In genomic region chr2:54588244-54588899, GRCh38 we compare ENCODE assay signal across 10 cellular contexts.
A peak's percentile ranks its signal among the peaks of the same experiment; 100 is the strongest.
DNase-seq lines count a peak whose midpoint lies in the region; ATAC-seq and TF ChIP-seq lines count a peak whose summit lies in the region.
"Had no signal": no experiment of that assay in that cellular context is flagged by ENCODE, and none has a peak within 500 bp of the region (broad histone marks: within the 10 kb centered on the region; RNA-seq: fewer than 3 reads in every experiment).

No MANE protein-coding gene starts in this region.

- no peak overlapping the region for H2AFZ ChIP-seq in DND-41 (ENCODE audit: low read depth, low read length)

- no peaks in the 10 kb centered on the region for H3K27me3 Mint-ChIP-seq in activated CD4-positive, alpha-beta memory T cell treated with anti-CD3 and anti-CD28 coated beads for 36 hours

- H3K4me1 ChIP-seq in DND-41 (ENCODE audit: insufficient read depth, low read length), result peaks cover 35% of the 10 kb centered on the region
- peaks cover 17 to 50% of the 10 kb centered on the region in 2 donors for H3K4me1 ChIP-seq in lung (ENCODE audit: control insufficient read depth in 2 of 2, insufficient read depth in 2 of 2, low read length in 2 of 2)

- intact Hi-C loops in activated CD4-positive, alpha-beta memory T cell treated with anti-CD3 and anti-CD28 coated beads for 36 hours (cut with micrococcal nuclease), result loop anchor here (5.0 kb wide), 1 partner anchor 49 kb away; no protein-coding TSS in a partner anchor

- peak; percentile 53; the same call in 2 of the 3 replicates for ATAC-seq in DND-41 (ENCODE audit: insufficient read depth, low read depth)
- ATAC-seq in GM21423 (IDR thresholded peaks at IDR 0.05; ENCODE audit: unreplicated experiment), result peak; percentile 35
- no peak for ATAC-seq in lung (ENCODE audit: insufficient read depth, low FRiP score)
- no peak for ATAC-seq in HG03039 (IDR thresholded peaks at IDR 0.05; ENCODE audit: unreplicated experiment)
- no peak for ATAC-seq in esophagus mucosa

- no peaks in the 10 kb centered on the region for H3K9me3 Mint-ChIP-seq in activated CD4-positive, alpha-beta memory T cell treated with anti-CD3 and anti-CD28 coated beads for 36 hours

- no peak overlapping the region for H3K27ac ChIP-seq in DND-41 (ENCODE audit: low read length)
- H3K27ac ChIP-seq in lung (ENCODE audit: low read depth in 1 of 2, low read length in 1 of 2), result peak overlapping the region; percentile 11 to 72

- H3K36me3 Mint-ChIP-seq in activated CD4-positive, alpha-beta memory T cell treated with anti-CD3 and anti-CD28 coated beads for 36 hours, result no peaks in the 10 kb centered on the region

- WGBS in lung, 2 donors, result 40 to 60% methylated on average over 1 of the region's 1 CpG

- H3K9ac ChIP-seq in DND-41 (ENCODE audit: low read depth, low read length), result no peak overlapping the region

- CTCF ChIA-PET in activated CD4-positive, alpha-beta memory T cell treated with anti-CD3 and anti-CD28 coated beads for 36 hours (lab: Charles Lee), result no interaction called here

- H3K79me2 ChIP-seq in DND-41 (ENCODE audit: insufficient read depth, low read length), result peaks cover 81% of the 10 kb centered on the region

- peaks cover 20% of the 10 kb centered on the region; the same call in 1 of the 2 replicates for H4K20me1 ChIP-seq in DND-41 (ENCODE audit: insufficient read depth, low read length)

- no peak overlapping the region for H3K4me2 ChIP-seq in DND-41 (ENCODE audit: insufficient read depth, low read length)

- POLR2A ChIA-PET in activated CD4-positive, alpha-beta memory T cell treated with anti-CD3 and anti-CD28 coated beads for 36 hours (lab: Charles Lee), result interaction anchor here (1.1 to 4.9 kb wide), 3 partner anchors 16 to 29 kb away, joined by 4 to 25 read pairs (median 6); no protein-coding TSS in a partner anchor

- no peak overlapping the region for H3K4me3 Mint-ChIP-seq in activated CD4-positive, alpha-beta memory T cell treated with anti-CD3 and anti-CD28 coated beads for 36 hours

- TF ChIP-seq CTCF in DND-41 (IDR thresholded peaks at IDR 0.05; ENCODE audit: borderline replicate concordance, extremely low read depth, low read length, poor library complexity, severe bottlenecking) (no peak), lung (IDR thresholded peaks at IDR 0.05; ENCODE audit: control extremely low read depth, extremely low read depth) (no peak)

- H3K4me3 ChIP-seq in DND-41 (ENCODE audit: low read depth in 1 of 2, low read length in 2 of 2), result no peak overlapping the region
- H3K4me3 ChIP-seq in lung, result no peak overlapping the region

- no peak for DNase-seq in DND-41
- no peak for DNase-seq in activated CD4-positive, alpha-beta memory T cell treated with anti-CD3 and anti-CD28 coated beads for 36 hours
- DNase-seq in lung (ENCODE audit: low spot score), result no peak
- DNase-seq in HuH-7.5 (ENCODE audit: low spot score), result no peak
- no peak for DNase-seq in stimulated activated CD4-positive, alpha-beta T cell treated with anti-CD3 and anti-CD28 coated beads, Interleukin-2, amount 100 ng/mL, for 24 hours
- DNase-seq: GDM1, posterior cingulate gyrus had no signal

- H3K27ac Mint-ChIP-seq in activated CD4-positive, alpha-beta memory T cell treated with anti-CD3 and anti-CD28 coated beads for 36 hours, result peak overlapping the region; percentile 87

- H3K9me3 ChIP-seq in DND-41 (ENCODE audit: insufficient read depth, low read length, severe bottlenecking) (no peaks in the 10 kb centered on the region), lung (ENCODE audit: control insufficient read depth in 2 of 2, insufficient read depth in 1 of 2, low read length in 1 of 2) (no peaks in the 10 kb centered on the region)

- H3K36me3 ChIP-seq in DND-41 (ENCODE audit: insufficient read depth, low read length), result no peaks in the 10 kb centered on the region
- peaks cover 0 to 5% of the 10 kb centered on the region in 2 donors for H3K36me3 ChIP-seq in lung (ENCODE audit: control insufficient read depth in 2 of 2, insufficient read depth in 2 of 2, low read length in 2 of 2)

- peaks cover 95% of the 10 kb centered on the region for H3K4me1 Mint-ChIP-seq in activated CD4-positive, alpha-beta memory T cell treated with anti-CD3 and anti-CD28 coated beads for 36 hours (ENCODE audit: low read depth)

- H3K27me3 ChIP-seq in DND-41 (ENCODE audit: insufficient read depth, low read length, poor library complexity) (no peaks in the 10 kb centered on the region), lung (ENCODE audit: control insufficient read depth, insufficient read depth) (no peaks in the 10 kb centered on the region)

Comparison
In these comparisons a context has a peak if more than half of its experiments do, and no peak if none do; other contexts are left out.
1. ATAC-seq: peak in DND-41 (single experiment) and GM21423 (single experiment); none in lung (single experiment), HG03039 (single experiment) and esophagus mucosa (single experiment).